Comparison of ENCODE assay signal across 9 cellular contexts in the genomic region with DNA sequence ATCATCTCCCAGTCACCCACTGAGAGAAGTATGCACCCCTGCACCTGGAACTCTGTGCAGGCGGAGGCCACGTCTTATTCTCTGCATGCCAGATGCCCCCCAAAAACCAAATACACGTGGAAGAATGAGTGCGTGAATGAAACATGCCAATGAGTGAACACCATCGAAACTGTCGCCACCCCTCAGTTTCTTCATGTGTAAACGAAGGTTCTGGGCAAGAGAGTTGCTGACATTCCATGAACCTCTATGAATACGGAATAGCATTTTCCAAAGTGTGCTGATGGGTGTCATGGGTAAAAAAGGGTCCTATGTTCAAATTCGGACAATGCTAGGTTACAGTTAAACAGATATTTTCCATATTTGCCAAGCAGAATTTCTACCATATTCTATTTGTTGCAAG. TPM values are rescaled to one million over a fixed set of nuclear protein-coding genes. Genes with fewer than 3 reads are reported as not detected.
"Had no signal": no experiment of that assay in that cellular context is flagged by ENCODE, and none has a peak within 500 bp of the region (broad histone marks: within the 10 kb centered on the region; RNA-seq: fewer than 3 reads in every experiment).

No MANE protein-coding gene starts in this region.

- DNase-seq: H9, HCEC 1CT, KG1 had no signal

- ATAC-seq: GM23338, K562 had no signal

- H3K27ac Mint-ChIP-seq: GM23338 had no signal

- FAIRE-seq: H1, H54, HTR-8/SVneo, K562 had no signal

- H3K4me1 Mint-ChIP-seq: GM23338, H9 had no signal

- H3K4me3 Mint-ChIP-seq: GM23338 had no signal

- H3K4me3 ChIP-seq: GM23338, K562 had no signal

- H3K4me2 ChIP-seq: GM23338 had no signal

- H2AFZ ChIP-seq: GM23338 had no signal

RNA-seq across cellular contexts. Expression of a gene that starts 19.8 kb away (rescaled TPM):
- total RNA-seq: HT-29, K562 had no signal
